10 cellular contexts compared by ENCODE assay signal in genomic region chr22:30575011-30575671, GRCh38. TPM values are rescaled to one million over a fixed set of nuclear protein-coding genes. Genes with fewer than 3 reads are reported as not detected.
DNase-seq lines count a peak whose midpoint lies in the region; ATAC-seq and TF ChIP-seq lines count a peak whose summit lies in the region.
"Had no signal": no experiment of that assay in that cellular context is flagged by ENCODE, and none has a peak within 500 bp of the region (broad histone marks: within the 10 kb centered on the region; RNA-seq: fewer than 3 reads in every experiment).

No MANE protein-coding gene starts in this region.

- BruUV-seq in PC-3 (replicated peaks; lab: Mats Ljungman, UMichigan): no TSS peak

- H3K36me3 ChIP-seq in BJ (ENCODE audit: control insufficient read depth, insufficient read depth, low read length) (peaks cover 29% of the 10 kb centered on the region), cardiac muscle cell (peaks cover 31% of the 10 kb centered on the region), spleen (peaks cover 10 to 54% (median 50%) of the 10 kb centered on the region in 6 donors), PC-3 (ENCODE audit: low read depth, low read length) (peaks cover 10% of the 10 kb centered on the region)

- POLR2A ChIA-PET in BJ (lab: Charles Lee) (no interaction called here), RWPE1 (lab: Yijun Ruan, JAX; ENCODE audit: low non-redundant PET) (no interaction called here), PC-3 (lab: Charles Lee; ENCODE audit: unreplicated experiment) (no interaction called here)
- POLR2A ChIA-PET in activated CD4-positive, alpha-beta T cell treated with anti-CD3 and anti-CD28 coated beads for 36 hours (lab: Charles Lee): interaction anchor here (0.6 kb wide), 1 partner anchor 23 kb away, joined by 3 read pairs; no protein-coding TSS in a partner anchor

- WGBS in spleen, 5 donors: 62 to 91% (median 83%) methylated on average over 8 to 12 of the region's 12 CpGs

- H3K36me3 Mint-ChIP-seq in activated CD4-positive, alpha-beta T cell treated with anti-CD3 and anti-CD28 coated beads for 36 hours (ENCODE audit: low read depth): peaks cover 41% of the 10 kb centered on the region

- ATAC-seq in activated CD4-positive, alpha-beta T cell treated with anti-CD3 and anti-CD28 coated beads for 36 hours: no peak
- ATAC-seq in PC-3: no peak

- no peak for TF ChIP-seq POLR2A in spleen (IDR thresholded peaks at IDR 0.05)

- CTCF ChIA-PET in BJ (lab: Yijun Ruan, JAX): no interaction called here
- CTCF ChIA-PET in RWPE1 (lab: Yijun Ruan, JAX): no interaction called here
- CTCF ChIA-PET in activated CD4-positive, alpha-beta T cell treated with anti-CD3 and anti-CD28 coated beads for 36 hours (lab: Charles Lee): interaction anchor here (0.7 to 1.1 kb wide), 2 partner anchors 60 to 115 kb away, joined by 3 read pairs; no protein-coding TSS in a partner anchor
- CTCF ChIA-PET in PC-3 (lab: Charles Lee): no interaction called here

- DNase-seq in BJ (ENCODE audit: low read depth) (no peak), RWPE1 (ENCODE audit: low spot score) (no peak), cardiac muscle cell (ENCODE audit: low read depth in 1 of 2, low spot score in 1 of 2) (peak in 1 of 2 donors; percentile 94), pons (ENCODE audit: low spot score) (peak; percentile 44), spleen (no peak), NAMALWA (ENCODE audit: low spot score) (no peak), PC-3 (no peak)
- DNase-seq in activated CD4-positive, alpha-beta T cell treated with anti-CD3 and anti-CD28 coated beads for 36 hours: no peak

- H3F3A ChIP-seq in PC-3 (ENCODE audit: low read length, unreplicated experiment): no peaks in the 10 kb centered on the region

- TF ChIP-seq CTCF in BJ (IDR thresholded peaks at IDR 0.05; ENCODE audit: insufficient read depth, low read depth, low read length) (0 out of 2 replicates have a peak, but pooled peaks have one; percentile 8), RWPE1 (conservative IDR thresholded peaks at IDR 0.05; ENCODE audit: low read depth) (no peak), cardiac muscle cell (IDR thresholded peaks at IDR 0.05; ENCODE audit: low read depth, low read length) (no peak), spleen (IDR thresholded peaks at IDR 0.05 in 8 of 11, conservative IDR thresholded peaks at IDR 0.05 in 3 of 11) (no peak), PC-3 (conservative IDR thresholded peaks at IDR 0.05; ENCODE audit: low read depth, low read length) (no peak)

- H3K9me3 ChIP-seq in cardiac muscle cell (ENCODE audit: low read depth): no peaks in the 10 kb centered on the region
- H3K9me3 ChIP-seq in spleen: no peaks in the 10 kb centered on the region
- no peaks in the 10 kb centered on the region for H3K9me3 ChIP-seq in PC-3 (ENCODE audit: low read length)

- H3K4me3 ChIP-seq in BJ (ENCODE audit: low read depth, low read length) (no peak overlapping the region), cardiac muscle cell (peak overlapping the region; percentile 29), spleen (no peak overlapping the region), PC-3 (ENCODE audit: low read length) (no peak overlapping the region)

- no peaks in the 10 kb centered on the region for H4K20me1 ChIP-seq in PC-3 (ENCODE audit: low read length)

- H3K9me2 ChIP-seq in PC-3 (replicated peaks; ENCODE audit: low read length): no peaks in the 10 kb centered on the region

- H3K9ac ChIP-seq in PC-3 (ENCODE audit: low read length): no peak overlapping the region

- no peaks in the 10 kb centered on the region for H3K27me3 Mint-ChIP-seq in activated CD4-positive, alpha-beta T cell treated with anti-CD3 and anti-CD28 coated beads for 36 hours

- no peaks in the 10 kb centered on the region for H3K4me1 ChIP-seq in cardiac muscle cell (ENCODE audit: low read depth)
- peaks cover 0 to 13% (median 4%) of the 10 kb centered on the region in 6 donors for H3K4me1 ChIP-seq in spleen
- H3K4me1 ChIP-seq in PC-3 (ENCODE audit: insufficient read depth, low read length): no peaks in the 10 kb centered on the region

- H3K27me3 ChIP-seq in BJ (ENCODE audit: control insufficient read depth, insufficient read depth, low read length): peaks cover 2% of the 10 kb centered on the region; the same call in 1 of the 2 replicates
- peaks cover 9% of the 10 kb centered on the region for H3K27me3 ChIP-seq in cardiac muscle cell
- H3K27me3 ChIP-seq in spleen (replicated peaks in 1 of 7): peaks cover 0 to 7% (median 0%) of the 10 kb centered on the region in 7 donors
- no peaks in the 10 kb centered on the region for H3K27me3 ChIP-seq in PC-3 (ENCODE audit: low read length)

- intact Hi-C loops in spleen (cut with DNase I; ENCODE audit: low total_unique reads): no loop called here
- intact Hi-C loops in activated CD4-positive, alpha-beta T cell treated with anti-CD3 and anti-CD28 coated beads for 36 hours (cut with DNase I, micrococcal nuclease): no loop called here
- intact Hi-C loops in PC-3 (cut with micrococcal nuclease): no loop called here

- H3K4me1 Mint-ChIP-seq in activated CD4-positive, alpha-beta T cell treated with anti-CD3 and anti-CD28 coated beads for 36 hours: peaks cover 8% of the 10 kb centered on the region

- no peak overlapping the region for H3K4me2 ChIP-seq in PC-3 (ENCODE audit: low read length)

- no peak overlapping the region for H2AFZ ChIP-seq in PC-3 (ENCODE audit: low read length)

- no peak overlapping the region for H3K4me3 Mint-ChIP-seq in activated CD4-positive, alpha-beta T cell treated with anti-CD3 and anti-CD28 coated beads for 36 hours

- H3K27ac ChIP-seq in RWPE1: peak overlapping the region; percentile 8
- H3K27ac ChIP-seq in cardiac muscle cell: no peak overlapping the region
- H3K27ac ChIP-seq in spleen: no peak overlapping the region
- H3K27ac ChIP-seq in PC-3 (ENCODE audit: low read length): no peak overlapping the region
- H3K27ac ChIP-seq: HL-60 had no signal

- no peak overlapping the region for H3K27ac Mint-ChIP-seq in activated CD4-positive, alpha-beta T cell treated with anti-CD3 and anti-CD28 coated beads for 36 hours

- H3K79me2 ChIP-seq in PC-3 (ENCODE audit: low read length): no peaks in the 10 kb centered on the region

- no peaks in the 10 kb centered on the region for H3K9me3 Mint-ChIP-seq in activated CD4-positive, alpha-beta T cell treated with anti-CD3 and anti-CD28 coated beads for 36 hours (ENCODE audit: low read depth)

RNA-seq across cellular contexts. Expression of gene GAL3ST1, which starts 0.7 kb away (rescaled TPM):
- polyA plus RNA-seq in BJ (2011; rRNA removed): not detected in 2 replicates
- polyA minus RNA-seq in BJ (2011; rRNA and poly(A)+ RNA removed): not detected in 2 replicates
- 0.32 and 2.9 TPM in 2 replicates for total RNA-seq in cardiac muscle cell
- polyA plus RNA-seq in cardiac muscle cell: 1.5 and 4.6 TPM in 2 replicates
- total RNA-seq in spleen: 1 to 10 TPM in 1 of 7 donors, under 1 TPM in 1, not detected in 5; 0.69 to 2.1 TPM
- under 1 TPM; 0.15 to 0.51 (median 0.17) TPM for polyA plus RNA-seq in spleen
- total RNA-seq in activated CD4-positive, alpha-beta T cell treated with anti-CD3 and anti-CD28 coated beads for 36 hours: not detected
- not detected in 2 replicates for total RNA-seq in PC-3 (2014; rRNA removed)
- total RNA-seq: glomerular endothelial cell had no signal

RNA-seq across cellular contexts. Expression of gene PES1, which starts 16.6 kb away (rescaled TPM):
- polyA plus RNA-seq in BJ (2011; rRNA removed) (89.2 and 109 TPM in 2 replicates), cardiac muscle cell (52.5 and 57.7 TPM in 2 replicates), spleen (10 to 100 TPM; 45.4 to 72.7 (median 49.0) TPM)
- polyA minus RNA-seq in BJ (2011; rRNA and poly(A)+ RNA removed): 77.9 and 144 TPM in 2 replicates
- total RNA-seq in cardiac muscle cell (49.1 and 56.3 TPM in 2 replicates), spleen (10 to 100 TPM; 39.0 to 61.5 (median 49.5) TPM), PC-3 (2014; rRNA removed) (105 and 154 TPM in 2 replicates)
- 100 to 1,000 TPM; 134 to 137 TPM for total RNA-seq in activated CD4-positive, alpha-beta T cell treated with anti-CD3 and anti-CD28 coated beads for 36 hours

RNA-seq across cellular contexts. Expression of gene SEC14L6, which starts 28.6 kb away (rescaled TPM):
- polyA plus RNA-seq in BJ (2011; rRNA removed) (0.05 and 0.09 TPM in 2 replicates), cardiac muscle cell (1.2 and 2.2 TPM in 2 replicates), spleen (under 1 TPM; 0.03 to 0.06 (median 0.04) TPM)
- polyA minus RNA-seq in BJ (2011; rRNA and poly(A)+ RNA removed): not detected in 2 replicates
- total RNA-seq in cardiac muscle cell (2.4 and 4.7 TPM in 2 replicates), spleen (under 1 TPM in 5 of 7 donors, not detected in 2; 0.16 to 0.56 (median 0.23) TPM), PC-3 (2014; rRNA removed) (not detected in 2 replicates)
- not detected for total RNA-seq in activated CD4-positive, alpha-beta T cell treated with anti-CD3 and anti-CD28 coated beads for 36 hours

RNA-seq across cellular contexts. Expression of gene TCN2, which starts 31.8 kb away (rescaled TPM):
- polyA plus RNA-seq in BJ (2011; rRNA removed) (9.1 and 15.8 TPM in 2 replicates), cardiac muscle cell (7.6 and 7.8 TPM in 2 replicates), spleen (10 to 100 TPM in 1 of 3 donors, 1 to 10 TPM in 2; 7.3 to 23.1 (median 9.7) TPM)
- polyA minus RNA-seq in BJ (2011; rRNA and poly(A)+ RNA removed): 3.0 and 3.9 TPM in 2 replicates
- total RNA-seq in cardiac muscle cell (6.1 and 6.6 TPM in 2 replicates), spleen (100 to 1,000 TPM in 1 of 7 donors, 10 to 100 TPM in 6; 23.8 to 110 (median 73.7) TPM), PC-3 (2014; rRNA removed) (1.7 and 4.2 TPM in 2 replicates)
- under 1 TPM; 0.12 to 0.32 TPM for total RNA-seq in activated CD4-positive, alpha-beta T cell treated with anti-CD3 and anti-CD28 coated beads for 36 hours
